In genomic region chr20:38730989-38731737, GRCh38 we compare ENCODE assay signal across 8 cellular contexts. TPM values are rescaled to one million over a fixed set of nuclear protein-coding genes. Genes with fewer than 3 reads are reported as not detected.
DNase-seq lines count a peak whose midpoint lies in the region; ATAC-seq and TF ChIP-seq lines count a peak whose summit lies in the region.

No MANE protein-coding gene starts in this region.

- peak overlapping the region; percentile 74 for H3K4me3 Mint-ChIP-seq in WTC11

- 0 out of 2 replicates have a peak overlapping the region, but pooled peaks have one; percentile 19 for H3K27ac Mint-ChIP-seq in WTC11

- no peaks in the 10 kb centered on the region for H3K36me3 Mint-ChIP-seq in WTC11

- CTCF ChIA-PET in WTC11 (lab: Charles Lee) = interaction anchor here (0.7 to 11.1 kb wide), 15 partner anchors 8 to 195 kb away, joined by 3 to 188 read pairs (median 5); partner anchors contain the start of genes ACTR5 and FAM83D

- TF ChIP-seq CTCF in AG10803 (conservative IDR thresholded peaks at IDR 0.05; ENCODE audit: low read length) = peak; percentile 77
- TF ChIP-seq CTCF in WTC11 (IDR thresholded peaks at IDR 0.05) = peak; percentile 99
- peak; percentile 99 for TF ChIP-seq CTCF in cardiac fibroblast (IDR thresholded peaks at IDR 0.05; ENCODE audit: low read depth, low read length)

- H3K4me3 ChIP-seq in AG10803 (ENCODE audit: low read length) (no peak overlapping the region), cardiac fibroblast (replicated peaks in 1 of 2; ENCODE audit: low read depth in 2 of 2, low read length in 2 of 2) (peak overlapping the region in 1 of 2 donors; percentile 28)

- DNase-seq in AG10803 (ENCODE audit: low read depth) (peak; percentile 34), NCI-H146 treated with DMSO at 0.1 percent for 48 hours (lab: John Stamatoyannopoulos, UW; ENCODE audit: unreplicated experiment) (peak; percentile 69), WTC11 (ENCODE audit: low spot score) (peak; percentile 93), cardiac fibroblast (ENCODE audit: low read depth in 2 of 2) (peak; percentile 63 to 69), left colon (peak in 1 of 2 donors; percentile 74), cortex of kidney (lab: John Stamatoyannopoulos, UW) (no peak)
- DNase-seq in stimulated activated CD4-positive, alpha-beta T cell treated with anti-CD3 and anti-CD28 coated beads, Interleukin-2, amount 100 ng/mL, for 48 hours = peak; percentile 82 to 88

- ATAC-seq in GM19351 (IDR thresholded peaks at IDR 0.05; ENCODE audit: unreplicated experiment) = peak; percentile 75
- ATAC-seq in WTC11 = peak; percentile 36
- ATAC-seq in left colon = peak; percentile 87

- peaks cover 51% of the 10 kb centered on the region for H3K4me1 Mint-ChIP-seq in WTC11

- POLR2A ChIA-PET in WTC11 (lab: Charles Lee) = no interaction called here

- peaks cover 99% of the 10 kb centered on the region for H3K27me3 Mint-ChIP-seq in WTC11 (ENCODE audit: low read depth)

- intact Hi-C loops in left colon (cut with DNase I, micrococcal nuclease) = loop anchor here in 1 of 2 donors (10.0 kb wide), 1 partner anchor 76 kb away; no protein-coding TSS in a partner anchor

- H3K9me3 Mint-ChIP-seq in WTC11 = no peaks in the 10 kb centered on the region

TF ChIP-seq in WTC11, 78 proteins besides CTCF, POLR2A, EP300 and RAD21 (continues in another document):
- TF ChIP-seq ZNF138 (CRISPR knock-in tag; conservative IDR thresholded peaks at IDR 0.05) (no peak), HMGA2 (CRISPR knock-in tag; IDR thresholded peaks at IDR 0.05) (no peak), ZSCAN18 (CRISPR knock-in tag; IDR thresholded peaks at IDR 0.05) (no peak), SOX15 (CRISPR knock-in tag; IDR thresholded peaks at IDR 0.05) (no peak), CDX4 (CRISPR knock-in tag; IDR thresholded peaks at IDR 0.05; ENCODE audit: borderline replicate concordance) (no peak), ZNF263 (CRISPR knock-in tag; IDR thresholded peaks at IDR 0.05; ENCODE audit: low read depth) (no peak), STAT6 (CRISPR knock-in tag; conservative IDR thresholded peaks at IDR 0.05; ENCODE audit: low read depth) (no peak), JAZF1 (CRISPR knock-in tag; IDR thresholded peaks at IDR 0.05) (no peak), ERG (CRISPR knock-in tag; IDR thresholded peaks at IDR 0.05) (no peak), CREB1 (CRISPR knock-in tag; IDR thresholded peaks at IDR 0.05) (no peak), CREM (CRISPR knock-in tag; IDR thresholded peaks at IDR 0.05) (no peak), ZNF121 (CRISPR knock-in tag; IDR thresholded peaks at IDR 0.05) (no peak), ZMAT4 (CRISPR knock-in tag; IDR thresholded peaks at IDR 0.05) (no peak), ELF4 (CRISPR knock-in tag; IDR thresholded peaks at IDR 0.05; ENCODE audit: low read depth) (no peak), ZNF317 (CRISPR knock-in tag; IDR thresholded peaks at IDR 0.05; ENCODE audit: borderline replicate concordance, low read depth) (no peak), ARID4B (CRISPR knock-in tag; IDR thresholded peaks at IDR 0.05; ENCODE audit: borderline replicate concordance) (no peak), MXD4 (CRISPR knock-in tag; IDR thresholded peaks at IDR 0.05; ENCODE audit: borderline replicate concordance) (no peak), E2F4 (CRISPR knock-in tag; IDR thresholded peaks at IDR 0.05; ENCODE audit: borderline replicate concordance, low read depth) (no peak)

RNA-seq across cellular contexts. Expression of gene SLC32A1, which starts 6.9 kb away (rescaled TPM):
- total RNA-seq in WTC11 (2021) (0.09 to 0.37 TPM (median 0.25 TPM) in 3 replicates), left colon (under 1 TPM; 0.09 to 0.20 TPM)

RNA-seq across cellular contexts. Expression of gene ACTR5, which starts 17.1 kb away (rescaled TPM):
- total RNA-seq in WTC11 (2021) = 9.8 to 12.0 TPM (median 11.5 TPM) in 3 replicates
- total RNA-seq in left colon = 10 to 100 TPM in 1 of 2 donors, 1 to 10 TPM in 1; 5.9 to 10.1 TPM

Comparison
In these comparisons a context has a peak if more than half of its experiments do, and no peak if none do; other contexts are left out.
1. ATAC-seq: peak in every context shown above with its lines; median percentile 87 in left colon; 75 in GM19351; 36 in WTC11.